8 cellular contexts compared by ENCODE assay signal in the genomic region with DNA sequence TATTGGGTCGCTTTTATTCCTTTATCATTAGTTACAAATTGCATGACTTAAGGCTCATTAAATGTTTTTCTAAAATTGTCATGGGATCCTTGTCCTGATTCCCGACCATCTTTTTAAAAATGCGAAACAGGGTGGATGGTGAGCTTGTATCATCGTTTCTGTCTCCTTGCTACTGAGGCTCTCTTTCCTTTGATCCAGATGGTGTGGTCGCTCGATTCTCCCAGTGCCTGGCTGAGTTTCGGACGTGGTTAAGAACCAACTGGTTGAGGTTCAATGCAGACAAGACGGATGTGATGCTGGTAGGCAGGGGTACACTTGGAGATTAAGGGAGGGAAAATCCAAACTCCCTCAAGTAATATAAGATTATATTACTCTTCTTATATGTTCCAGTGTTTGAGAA. TPM values are rescaled to one million over a fixed set of nuclear protein-coding genes. Genes with fewer than 3 reads are reported as not detected.
DNase-seq lines count a peak whose midpoint lies in the region; ATAC-seq, FAIRE-seq and TF ChIP-seq lines count a peak whose summit lies in the region.

No MANE protein-coding gene starts in this region.

- no peak overlapping the region for H3K18ac ChIP-seq in H1 (ENCODE audit: extremely low read depth, low read length)

- H3K27me3 ChIP-seq in Panc1 (ENCODE audit: control insufficient read depth, insufficient read depth, low read length) (no peaks in the 10 kb centered on the region), H1 (replicated peaks in 1 of 4; ENCODE audit: control insufficient read depth in 3 of 4, extremely low read depth in 1 of 4, insufficient read depth in 3 of 4, low read length in 3 of 4) (no peaks in the 10 kb centered on the region)

- DNase-seq in activated CD4-positive, alpha-beta T cell treated with anti-CD3 and anti-CD28 coated beads for 36 hours: no peak
- DNase-seq in activated CD4-positive, alpha-beta T cell treated with anti-CD3 and anti-CD28 coated beads for 4 hours: no peak
- DNase-seq in Panc1 (ENCODE audit: low read depth, low spot score) (no peak), H1 (ENCODE audit: low read depth in 1 of 2, low spot score in 2 of 2) (no peak), neural crest cell (ENCODE audit: low read depth, low spot score) (no peak), HPDE6-E6E7 (ENCODE audit: extremely low spot score) (no peak), NCI-H187 treated with DMSO at 0.1 percent for 48 hours (lab: John Stamatoyannopoulos, UW) (no peak)

- TF ChIP-seq CTCF in Panc1 (IDR thresholded peaks at IDR 0.05): no peak
- no peak for TF ChIP-seq CTCF in H1 (IDR thresholded peaks at IDR 0.05; ENCODE audit: control extremely low read depth in 1 of 3, insufficient read depth in 1 of 3, low read depth in 1 of 3, low read length in 3 of 3)
- TF ChIP-seq CTCF in neural crest cell (conservative IDR thresholded peaks at IDR 0.05): no peak

- peaks cover 13% of the 10 kb centered on the region for H3K36me3 Mint-ChIP-seq in activated CD4-positive, alpha-beta T cell treated with anti-CD3 and anti-CD28 coated beads for 36 hours (ENCODE audit: low read depth)
- no peaks in the 10 kb centered on the region for H3K36me3 Mint-ChIP-seq in neural crest cell (ENCODE audit: low read depth)

- no peak for TF ChIP-seq EP300 in H1 (IDR thresholded peaks at IDR 0.05; ENCODE audit: borderline replicate concordance in 1 of 2, low read depth in 2 of 2, low read length in 2 of 2)

- H3K23ac ChIP-seq in H1 (ENCODE audit: insufficient read length): no peak overlapping the region

- WGBS in H1 (ENCODE audit: extremely low coverage in 1 of 2, insufficient coverage in 1 of 2, insufficient read length in 1 of 2, insufficient replicate concordance in 2 of 2, low coverage in 1 of 2, low lambda C conversion rate in 2 of 2, missing lambda C conversion rate in 1 of 2), 2 experiments: 6% methylated on average over 9 of the region's 9 CpGs; no CpG with 5 or more reads in 1 of the 2 experiments

- POLR2A ChIA-PET in activated CD4-positive, alpha-beta T cell treated with anti-CD3 and anti-CD28 coated beads for 36 hours (lab: Charles Lee): no interaction called here
- POLR2A ChIA-PET in Panc1 (lab: Charles Lee) (no interaction called here), H1 (lab: Charles Lee; ENCODE audit: partially characterized antibody) (interaction anchor here (0.9 to 3.7 kb wide), 4 partner anchors 12 to 169 kb away, joined by 3 to 29 read pairs (median 3); no protein-coding TSS in a partner anchor)

- H3K4me3 Mint-ChIP-seq in activated CD4-positive, alpha-beta T cell treated with anti-CD3 and anti-CD28 coated beads for 36 hours: peak overlapping the region; percentile 93
- peak overlapping the region; percentile 99 for H3K4me3 Mint-ChIP-seq in neural crest cell

- BruUV-seq in Panc1 (replicated peaks; lab: Mats Ljungman, UMichigan): no TSS peak

- peaks cover 52% of the 10 kb centered on the region for H3K4me1 Mint-ChIP-seq in activated CD4-positive, alpha-beta T cell treated with anti-CD3 and anti-CD28 coated beads for 36 hours
- H3K4me1 Mint-ChIP-seq in neural crest cell: peaks cover 42% of the 10 kb centered on the region

- no peaks in the 10 kb centered on the region for H3K27me3 Mint-ChIP-seq in activated CD4-positive, alpha-beta T cell treated with anti-CD3 and anti-CD28 coated beads for 36 hours
- no peaks in the 10 kb centered on the region for H3K27me3 Mint-ChIP-seq in neural crest cell (ENCODE audit: low read depth)

- H3K4me1 ChIP-seq in Panc1 (ENCODE audit: control insufficient read depth, insufficient read depth, low read length): peaks cover 38% of the 10 kb centered on the region
- peaks cover 0 to 11% (median 1%) of the 10 kb centered on the region in 4 experiments; a peak in 5 of 7 replicates for H3K4me1 ChIP-seq in H1 (replicated peaks in 1 of 4; ENCODE audit: control insufficient read depth in 3 of 4, insufficient read depth in 4 of 4, low read length in 3 of 4)

- H3K79me2 ChIP-seq in H1 (ENCODE audit: control insufficient read depth in 1 of 2, insufficient read depth in 2 of 2, low read length in 2 of 2): peaks cover 3 to 47% of the 10 kb centered on the region in 2 experiments; a peak in 3 of 4 replicates

- H3K14ac ChIP-seq in H1 (ENCODE audit: insufficient read length): no peak overlapping the region

- H3K9me3 ChIP-seq in Panc1 (ENCODE audit: control insufficient read depth, insufficient read depth, low read depth, low read length): no peaks in the 10 kb centered on the region
- no peaks in the 10 kb centered on the region for H3K9me3 ChIP-seq in H1 (ENCODE audit: insufficient read depth in 2 of 2, low read depth in 1 of 2, low read length in 1 of 2)

- no peak for ATAC-seq in activated CD4-positive, alpha-beta T cell treated with anti-CD3 and anti-CD28 coated beads for 36 hours
- no peak for ATAC-seq in Panc1
- ATAC-seq in HG03378 (IDR thresholded peaks at IDR 0.05; ENCODE audit: unreplicated experiment): no peak

- peak overlapping the region; percentile 81 to 95 for H3K4me2 ChIP-seq in H1 (ENCODE audit: insufficient read depth in 1 of 2, low read depth in 2 of 2, low read length in 2 of 2)

- CTCF ChIA-PET in activated CD4-positive, alpha-beta T cell treated with anti-CD3 and anti-CD28 coated beads for 36 hours (lab: Charles Lee): interaction anchor here (1.4 kb wide), 1 partner anchor 8 kb away, joined by 5 read pairs; no protein-coding TSS in a partner anchor
- CTCF ChIA-PET in Panc1 (lab: Charles Lee) (no interaction called here), H1 (lab: Charles Lee; ENCODE audit: partially characterized antibody) (interaction anchor here (1.3 kb wide), 1 partner anchor 75 kb away, joined by 6 read pairs; no protein-coding TSS in a partner anchor)

- no peaks in the 10 kb centered on the region for H3K9me3 Mint-ChIP-seq in activated CD4-positive, alpha-beta T cell treated with anti-CD3 and anti-CD28 coated beads for 36 hours (ENCODE audit: low read depth)
- H3K9me3 Mint-ChIP-seq in neural crest cell: no peaks in the 10 kb centered on the region

- H4K8ac ChIP-seq in H1 (ENCODE audit: extremely low read depth, insufficient read depth, low read length): no peak overlapping the region

- no peak for FAIRE-seq in H1 (lab: Jason Lieb, UNC)

- H3K27ac ChIP-seq in Panc1 (ENCODE audit: low read length) (peak overlapping the region; percentile 98), H1 (ENCODE audit: low read depth, low read length) (peak overlapping the region; percentile 28; the same call in 1 of the 2 replicates)

- 0 out of 2 replicates have a peak overlapping the region, but pooled peaks have one; percentile 0 for H2AFZ ChIP-seq in H1 (ENCODE audit: low read length)

- H2BK15ac ChIP-seq in H1 (ENCODE audit: low read length): no peak overlapping the region

- 0 out of 2 replicates have a peak overlapping the region, but pooled peaks have one; percentile 29 for H2BK12ac ChIP-seq in H1 (ENCODE audit: low read depth, low read length)

- peak overlapping the region; percentile 37 for H3K56ac ChIP-seq in H1 (replicated peaks; ENCODE audit: insufficient read length, low read depth, low read length)

- no peak overlapping the region for H2BK120ac ChIP-seq in H1 (replicated peaks; ENCODE audit: low read depth, low read length)

- H3K36me3 ChIP-seq in Panc1 (ENCODE audit: control insufficient read depth, insufficient read depth, low read length) (peaks cover 12% of the 10 kb centered on the region), H1 (ENCODE audit: control insufficient read depth in 2 of 4, insufficient read depth in 4 of 4, low read length in 3 of 4) (no peaks in the 10 kb centered on the region)

- H3K4me3 ChIP-seq in Panc1 (ENCODE audit: low read depth in 2 of 2, low read length in 2 of 2): peak overlapping the region; percentile 97 to 99
- peak overlapping the region; percentile 59 to 95 (median 83) for H3K4me3 ChIP-seq in H1 (ENCODE audit: extremely low read depth in 1 of 4, insufficient read depth in 2 of 4, low read depth in 3 of 4, low read length in 4 of 4)

- peaks cover 0 to 2% of the 10 kb centered on the region in 2 experiments for H4K20me1 ChIP-seq in H1 (replicated peaks in 1 of 2; ENCODE audit: control insufficient read depth in 1 of 2, insufficient read depth in 2 of 2, low read length in 2 of 2)

- no peak for TF ChIP-seq RAD21 in H1 (IDR thresholded peaks at IDR 0.05 in 1 of 2, conservative IDR thresholded peaks at IDR 0.05 in 1 of 2; ENCODE audit: low read depth in 2 of 2, low read length in 2 of 2)

- peak overlapping the region; percentile 60 for H3K4ac ChIP-seq in H1 (replicated peaks; ENCODE audit: insufficient read length, low read depth, low read length)

- peak overlapping the region; percentile 92 for H3K27ac Mint-ChIP-seq in activated CD4-positive, alpha-beta T cell treated with anti-CD3 and anti-CD28 coated beads for 36 hours
- H3K27ac Mint-ChIP-seq in neural crest cell (ENCODE audit: unreplicated experiment): peak overlapping the region; percentile 98

- peaks cover 11% of the 10 kb centered on the region; the same call in 1 of the 2 replicates for H3K23me2 ChIP-seq in H1 (ENCODE audit: low read depth, low read length)

- intact Hi-C loops in activated CD4-positive, alpha-beta T cell treated with anti-CD3 and anti-CD28 coated beads for 36 hours (cut with DNase I, micrococcal nuclease): loop anchor here (1.0 to 10.0 kb wide), 9 partner anchors 129 to 1661 kb away; partner anchors contain the start of genes GADD45A (in 1 of the 2), LEPR (in 1 of the 2), LEPROT (in 1 of the 2) and SERBP1 (in 1 of the 2)
- intact Hi-C loops in Panc1 (cut with micrococcal nuclease; ENCODE audit: unreplicated experiment): no loop called here

- H4K91ac ChIP-seq in H1 (replicated peaks; ENCODE audit: insufficient read length, low read length): peak overlapping the region; percentile 34

- H3K9ac ChIP-seq in H1 (replicated peaks in 1 of 4; ENCODE audit: extremely low read depth in 1 of 4, low read depth in 3 of 4, low read length in 3 of 4): peak overlapping the region in 3 of 4 experiments; percentile 71 to 90 (median 87); a peak in 5 of 7 replicates

- peak overlapping the region; percentile 76; the same call in 1 of the 2 replicates for H2BK5ac ChIP-seq in H1 (ENCODE audit: low read depth, low read length)

- H3K79me1 ChIP-seq in H1 (ENCODE audit: low read depth, low read length): no peaks in the 10 kb centered on the region

- no peak overlapping the region for H2BK20ac ChIP-seq in H1 (ENCODE audit: low read length)

- in situ Hi-C loops in Panc1 (cut with HindIII; ENCODE audit: low pct_unique_long_range_greater_than_20kb, low sequenced_read_pairs): no loop called here

- no peak overlapping the region for H2AK5ac ChIP-seq in H1 (ENCODE audit: low read depth, low read length)

- peak overlapping the region; percentile 70 for H4K5ac ChIP-seq in H1 (ENCODE audit: insufficient read length, low read depth, low read length)

- no peak for TF ChIP-seq POLR2A in H1 (IDR thresholded peaks at IDR 0.05; ENCODE audit: control extremely low read depth in 1 of 2, low read depth in 2 of 2, low read length in 2 of 2)

RNA-seq across cellular contexts. Expression of gene MIER1, which starts 1.2 kb away (rescaled TPM):
- 10 to 100 TPM; 49.7 to 51.5 TPM for total RNA-seq in activated CD4-positive, alpha-beta T cell treated with anti-CD3 and anti-CD28 coated beads for 36 hours
- total RNA-seq in Panc1 (2021; ENCODE audit: unreplicated experiment) (33.7 TPM), neural crest cell (29.0 and 31.4 TPM in 2 replicates)
- 11.7 TPM for polyA plus RNA-seq in Panc1 (2012; ENCODE audit: insufficient read length)
- total RNA-seq in H1 (2021; fragmentation: NEBNext Ultra II Directional; extraction: Animal tissue kit (Norgen Biotek cat#: 25700)): 30.8 and 33.5 TPM in 2 replicates
- 2.1 and 5.2 TPM in 2 replicates for polyA plus RNA-seq in H1 (2011; rRNA removed)
- polyA plus RNA-seq in H1 (2011; cell fraction: cytosol; rRNA removed): 7.1 TPM
- 2.7 TPM for polyA plus RNA-seq in H1 (2011; cell fraction: nucleus; rRNA removed)
- polyA plus RNA-seq in H1 (2012, experiment 1 of 2): 11.4 to 19.7 TPM (median 13.6 TPM) in 4 replicates
- polyA plus RNA-seq in H1 (2012, experiment 2 of 2): 1.3 TPM
- polyA plus RNA-seq in H1 (2013, experiment 1 of 2): 16.1 TPM
- 17.1 TPM for polyA plus RNA-seq in H1 (2013, experiment 2 of 2)
- 13.0 and 14.0 TPM in 2 replicates for polyA minus RNA-seq in H1 (2011; rRNA and poly(A)+ RNA removed)
- 20.6 TPM for polyA minus RNA-seq in H1 (2011; cell fraction: cytosol; rRNA and poly(A)+ RNA removed)
- 33.6 TPM for polyA minus RNA-seq in H1 (2011; cell fraction: nucleus; rRNA and poly(A)+ RNA removed)

RNA-seq across cellular contexts. Expression of gene DNAI4, which starts 1.3 kb away (rescaled TPM):
- total RNA-seq in activated CD4-positive, alpha-beta T cell treated with anti-CD3 and anti-CD28 coated beads for 36 hours: 1 to 10 TPM in 1 of 2 experiments, under 1 TPM in 1; 0.87 to 3.6 TPM
- total RNA-seq in Panc1 (2021; ENCODE audit: unreplicated experiment) (7.2 TPM), neural crest cell (4.0 and 8.0 TPM in 2 replicates)
- polyA plus RNA-seq in Panc1 (2012; ENCODE audit: insufficient read length): 3.4 TPM
- 2.1 and 4.0 TPM in 2 replicates for total RNA-seq in H1 (2021; fragmentation: NEBNext Ultra II Directional; extraction: Animal tissue kit (Norgen Biotek cat#: 25700))
- 0.08 and 0.32 TPM in 2 replicates for polyA plus RNA-seq in H1 (2011; rRNA removed)
- 0.63 TPM for polyA plus RNA-seq in H1 (2011; cell fraction: cytosol; rRNA removed)
- 0.09 TPM for polyA plus RNA-seq in H1 (2011; cell fraction: nucleus; rRNA removed)
- polyA plus RNA-seq in H1 (2012, experiment 1 of 2): 0.17 to 0.37 TPM (median 0.28 TPM) in 4 replicates
- not detected for polyA plus RNA-seq in H1 (2012, experiment 2 of 2)
- 0.34 TPM for polyA plus RNA-seq in H1 (2013, experiment 1 of 2)
- polyA plus RNA-seq in H1 (2013, experiment 2 of 2): 3.3 TPM
- 0.82 and 1.3 TPM in 2 replicates for polyA minus RNA-seq in H1 (2011; rRNA and poly(A)+ RNA removed)
- not detected for polyA minus RNA-seq in H1 (2011; cell fraction: cytosol; rRNA and poly(A)+ RNA removed)
- polyA minus RNA-seq in H1 (2011; cell fraction: nucleus; rRNA and poly(A)+ RNA removed): 3.3 TPM
